ENCODE assay signal across 1 cellular context in genomic region chr16:85683363-85683762, GRCh38.
TF ChIP-seq lines count a peak whose summit lies in the region.

No MANE protein-coding gene starts in this region.

TF ChIP-seq in HEK293, 187 proteins besides CTCF, POLR2A, EP300 and RAD21 (continued from another document):
- no peak for TF ChIP-seq ZBTB6 (tag by site-specific recombination; IDR thresholded peaks at IDR 0.05)
- no peak for TF ChIP-seq ZNF514 (tag by site-specific recombination; IDR thresholded peaks at IDR 0.05)
- TF ChIP-seq, protein P1, sequence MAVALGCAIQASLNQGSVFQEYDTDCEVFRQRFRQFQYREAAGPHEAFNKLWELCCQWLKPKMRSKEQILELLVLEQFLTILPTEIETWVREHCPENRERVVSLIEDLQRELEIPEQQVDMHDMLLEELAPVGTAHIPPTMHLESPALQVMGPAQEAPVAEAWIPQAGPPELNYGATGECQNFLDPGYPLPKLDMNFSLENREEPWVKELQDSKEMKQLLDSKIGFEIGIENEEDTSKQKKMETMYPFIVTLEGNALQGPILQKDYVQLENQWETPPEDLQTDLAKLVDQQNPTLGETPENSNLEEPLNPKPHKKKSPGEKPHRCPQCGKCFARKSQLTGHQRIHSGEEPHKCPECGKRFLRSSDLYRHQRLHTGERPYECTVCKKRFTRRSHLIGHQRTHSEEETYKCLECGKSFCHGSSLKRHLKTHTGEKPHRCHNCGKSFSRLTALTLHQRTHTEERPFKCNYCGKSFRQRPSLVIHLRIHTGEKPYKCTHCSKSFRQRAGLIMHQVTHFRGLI (tag by site-specific recombination; IDR thresholded peaks at IDR 0.05), result no peak
- TF ChIP-seq ZNF248 (tag by site-specific recombination; IDR thresholded peaks at IDR 0.05), result no peak
- no peak for TF ChIP-seq PRDM6 (tag by site-specific recombination; IDR thresholded peaks at IDR 0.05)
- peak; percentile 16; the same call in 1 of the 2 replicates for TF ChIP-seq KLF1 (tag by site-specific recombination; IDR thresholded peaks at IDR 0.05)
- TF ChIP-seq, protein P2, sequence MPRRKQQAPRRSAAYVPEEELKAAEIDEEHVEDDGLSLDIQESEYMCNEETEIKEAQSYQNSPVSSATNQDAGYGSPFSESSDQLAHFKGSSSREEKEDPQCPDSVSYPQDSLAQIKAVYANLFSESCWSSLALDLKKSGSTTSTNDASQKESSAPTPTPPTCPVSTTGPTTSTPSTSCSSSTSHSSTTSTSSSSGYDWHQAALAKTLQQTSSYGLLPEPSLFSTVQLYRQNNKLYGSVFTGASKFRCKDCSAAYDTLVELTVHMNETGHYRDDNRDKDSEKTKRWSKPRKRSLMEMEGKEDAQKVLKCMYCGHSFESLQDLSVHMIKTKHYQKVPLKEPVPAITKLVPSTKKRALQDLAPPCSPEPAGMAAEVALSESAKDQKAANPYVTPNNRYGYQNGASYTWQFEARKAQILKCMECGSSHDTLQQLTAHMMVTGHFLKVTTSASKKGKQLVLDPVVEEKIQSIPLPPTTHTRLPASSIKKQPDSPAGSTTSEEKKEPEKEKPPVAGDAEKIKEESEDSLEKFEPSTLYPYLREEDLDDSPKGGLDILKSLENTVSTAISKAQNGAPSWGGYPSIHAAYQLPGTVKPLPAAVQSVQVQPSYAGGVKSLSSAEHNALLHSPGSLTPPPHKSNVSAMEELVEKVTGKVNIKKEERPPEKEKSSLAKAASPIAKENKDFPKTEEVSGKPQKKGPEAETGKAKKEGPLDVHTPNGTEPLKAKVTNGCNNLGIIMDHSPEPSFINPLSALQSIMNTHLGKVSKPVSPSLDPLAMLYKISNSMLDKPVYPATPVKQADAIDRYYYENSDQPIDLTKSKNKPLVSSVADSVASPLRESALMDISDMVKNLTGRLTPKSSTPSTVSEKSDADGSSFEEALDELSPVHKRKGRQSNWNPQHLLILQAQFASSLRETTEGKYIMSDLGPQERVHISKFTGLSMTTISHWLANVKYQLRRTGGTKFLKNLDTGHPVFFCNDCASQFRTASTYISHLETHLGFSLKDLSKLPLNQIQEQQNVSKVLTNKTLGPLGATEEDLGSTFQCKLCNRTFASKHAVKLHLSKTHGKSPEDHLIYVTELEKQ (tag by site-specific recombination; IDR thresholded peaks at IDR 0.05; ENCODE audit: borderline replicate concordance), result no peak
- peak; percentile 92 for TF ChIP-seq EGR2 (tag by site-specific recombination; IDR thresholded peaks at IDR 0.05; ENCODE audit: low read depth)
- TF ChIP-seq ZBTB48 (tag by site-specific recombination; IDR thresholded peaks at IDR 0.05), result no peak
- no peak for TF ChIP-seq ZNF404 (tag by site-specific recombination; IDR thresholded peaks at IDR 0.05)
- no peak for TF ChIP-seq ZNF37A (tag by site-specific recombination; IDR thresholded peaks at IDR 0.05)
- TF ChIP-seq ZBTB8A (tag by site-specific recombination; IDR thresholded peaks at IDR 0.05), result no peak
- TF ChIP-seq, protein P3, sequence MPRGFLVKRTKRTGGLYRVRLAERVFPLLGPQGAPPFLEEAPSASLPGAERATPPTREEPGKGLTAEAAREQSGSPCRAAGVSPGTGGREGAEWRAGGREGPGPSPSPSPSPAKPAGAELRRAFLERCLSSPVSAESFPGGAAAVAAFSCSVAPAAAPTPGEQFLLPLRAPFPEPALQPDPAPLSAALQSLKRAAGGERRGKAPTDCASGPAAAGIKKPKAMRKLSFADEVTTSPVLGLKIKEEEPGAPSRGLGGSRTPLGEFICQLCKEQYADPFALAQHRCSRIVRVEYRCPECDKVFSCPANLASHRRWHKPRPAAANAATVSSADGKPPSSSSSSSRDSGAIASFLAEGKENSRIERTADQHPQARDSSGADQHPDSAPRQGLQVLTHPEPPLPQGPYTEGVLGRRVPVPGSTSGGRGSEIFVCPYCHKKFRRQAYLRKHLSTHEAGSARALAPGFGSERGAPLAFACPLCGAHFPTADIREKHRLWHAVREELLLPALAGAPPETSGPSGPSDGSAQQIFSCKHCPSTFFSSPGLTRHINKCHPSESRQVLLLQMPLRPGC (tag by site-specific recombination; IDR thresholded peaks at IDR 0.05), result no peak
- no peak for TF ChIP-seq GLI4 (tag by site-specific recombination; IDR thresholded peaks at IDR 0.05)
- no peak for TF ChIP-seq ZNF529 (tag by site-specific recombination; IDR thresholded peaks at IDR 0.05; ENCODE audit: insufficient replicate concordance)
- no peak for TF ChIP-seq ZBTB7A (tag by site-specific recombination; IDR thresholded peaks at IDR 0.05; ENCODE audit: low read depth)
- no peak for TF ChIP-seq MZF1 (tag by site-specific recombination; IDR thresholded peaks at IDR 0.05; ENCODE audit: borderline replicate concordance)
- TF ChIP-seq ZNF513 (tag by site-specific recombination; IDR thresholded peaks at IDR 0.05), result no peak
- TF ChIP-seq ZNF274 (IDR thresholded peaks at IDR 0.05; ENCODE audit: low read length), result no peak
- TF ChIP-seq ZNF274 (tag by site-specific recombination; IDR thresholded peaks at IDR 0.05; ENCODE audit: borderline replicate concordance), result no peak
- no peak for TF ChIP-seq ZNF777 (tag by site-specific recombination; IDR thresholded peaks at IDR 0.05; ENCODE audit: borderline replicate concordance)
- TF ChIP-seq FEZF1 (tag by site-specific recombination; IDR thresholded peaks at IDR 0.05), result no peak
- no peak for TF ChIP-seq KLF7 (tag by site-specific recombination; IDR thresholded peaks at IDR 0.05; ENCODE audit: borderline replicate concordance)
- TF ChIP-seq ZNF433 (tag by site-specific recombination; IDR thresholded peaks at IDR 0.05; ENCODE audit: low read depth), result no peak
- peak; percentile 85 for TF ChIP-seq ZNF548 (tag by site-specific recombination; IDR thresholded peaks at IDR 0.05)
- TF ChIP-seq ZNF776 (tag by site-specific recombination; IDR thresholded peaks at IDR 0.05; ENCODE audit: borderline replicate concordance), result no peak
- no peak for TF ChIP-seq ZNF138 (tag by site-specific recombination; IDR thresholded peaks at IDR 0.05; ENCODE audit: borderline replicate concordance)
- no peak for TF ChIP-seq BCL11A (tag by site-specific recombination; IDR thresholded peaks at IDR 0.05; ENCODE audit: low read depth)
- TF ChIP-seq ZNF561 (tag by site-specific recombination; IDR thresholded peaks at IDR 0.05; ENCODE audit: borderline replicate concordance), result no peak
- TF ChIP-seq ZFHX2 (tag by site-specific recombination; conservative IDR thresholded peaks at IDR 0.05), result peak; percentile 79
- 0 out of 2 replicates have a peak, but pooled peaks have one; percentile 22 for TF ChIP-seq PATZ1 (tag by site-specific recombination; IDR thresholded peaks at IDR 0.05)
- no peak for TF ChIP-seq ZNF571 (tag by site-specific recombination; IDR thresholded peaks at IDR 0.05)
- TF ChIP-seq ZNF157 (tag by site-specific recombination; IDR thresholded peaks at IDR 0.05), result no peak
TF ChIP-seq in HEK293: peak in this region for 8.
